In the genomic region with DNA sequence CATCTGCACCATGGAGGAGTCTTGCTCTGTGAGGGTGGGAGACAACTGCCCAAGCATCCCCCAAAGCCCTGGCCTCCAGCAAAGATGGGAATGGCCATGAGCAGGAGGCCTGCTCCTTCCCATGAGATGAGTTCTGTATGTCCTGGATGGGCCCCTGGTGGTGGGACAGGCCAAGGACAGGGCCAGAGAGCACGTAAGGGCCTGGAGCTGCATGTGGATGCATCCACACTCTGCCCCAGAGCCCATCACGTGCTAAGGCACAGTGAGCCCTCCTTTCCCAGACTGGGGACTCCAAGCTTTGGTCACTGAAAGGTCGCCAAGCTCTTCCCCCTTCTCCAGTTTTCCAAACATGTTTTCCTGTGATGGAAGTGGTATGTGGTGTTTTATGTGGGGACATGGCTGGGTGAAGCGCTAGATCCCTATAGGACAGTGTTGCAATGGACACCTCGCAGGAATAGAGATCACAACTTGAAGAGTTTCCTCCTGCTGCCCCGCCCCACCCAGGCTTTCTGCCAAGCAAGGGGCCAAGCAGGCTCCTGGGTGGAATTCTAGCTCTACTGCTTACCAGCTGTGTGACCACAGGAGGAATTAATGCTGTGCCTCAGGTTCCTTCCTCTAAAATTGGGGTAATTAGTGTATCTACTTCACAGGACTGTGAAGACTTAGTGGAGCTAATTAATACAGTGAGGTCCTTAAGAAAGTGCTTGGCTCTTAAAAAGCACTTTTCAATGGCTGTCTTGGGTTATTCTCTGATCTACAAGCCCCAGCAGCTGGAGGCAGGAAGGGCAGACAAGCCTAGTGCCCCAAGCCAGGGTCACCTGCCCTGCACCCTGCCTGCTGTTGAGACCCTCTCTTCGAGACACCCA, we compare ENCODE assay signal across 8 cellular contexts.
DNase-seq lines count a peak whose midpoint lies in the region; ATAC-seq and TF ChIP-seq lines count a peak whose summit lies in the region.

No MANE protein-coding gene starts in this region.

- H3K9ac ChIP-seq in Loucy (ENCODE audit: low read depth, low read length, poor library complexity, severe bottlenecking): no peak overlapping the region

- H3K27me3 Mint-ChIP-seq in CD8-positive, alpha-beta memory T cell: no peaks in the 10 kb centered on the region
- no peaks in the 10 kb centered on the region for H3K27me3 Mint-ChIP-seq in naive B cell

- peaks cover 59% of the 10 kb centered on the region for H4K20me1 ChIP-seq in Loucy (ENCODE audit: insufficient read depth, low read length, poor library complexity, severe bottlenecking)

- H3K4me3 ChIP-seq in CD8-positive, alpha-beta memory T cell (ENCODE audit: low read length): no peak overlapping the region
- no peak overlapping the region for H3K4me3 ChIP-seq in Loucy (ENCODE audit: low read length, poor library complexity, severe bottlenecking)

- H3F3A ChIP-seq in Loucy (ENCODE audit: low read depth): no peaks in the 10 kb centered on the region

- no peaks in the 10 kb centered on the region for H3K9me3 Mint-ChIP-seq in CD8-positive, alpha-beta memory T cell
- H3K9me3 Mint-ChIP-seq in naive B cell: no peaks in the 10 kb centered on the region

- no peaks in the 10 kb centered on the region for H3K27me3 ChIP-seq in CD8-positive, alpha-beta memory T cell (ENCODE audit: insufficient read depth, low read length, poor library complexity, severe bottlenecking)
- no peaks in the 10 kb centered on the region for H3K27me3 ChIP-seq in Loucy (ENCODE audit: insufficient read depth, low read length, poor library complexity, severe bottlenecking)

- POLR2A ChIA-PET in CD8-positive, alpha-beta memory T cell (lab: Charles Lee): no interaction called here

- no peaks in the 10 kb centered on the region for H3K9me3 ChIP-seq in CD8-positive, alpha-beta memory T cell (ENCODE audit: low read length)
- H3K9me3 ChIP-seq in Loucy (ENCODE audit: insufficient read depth, low read depth, low read length): no peaks in the 10 kb centered on the region

- peaks cover 49% of the 10 kb centered on the region for H3K4me1 ChIP-seq in CD8-positive, alpha-beta memory T cell (ENCODE audit: insufficient read depth, low read length)
- peaks cover 55% of the 10 kb centered on the region for H3K4me1 ChIP-seq in Loucy (ENCODE audit: insufficient read depth, low read length, poor library complexity, severe bottlenecking)

- H3K4me1 Mint-ChIP-seq in CD8-positive, alpha-beta memory T cell: peaks cover 49 to 63% (median 53%) of the 10 kb centered on the region in 3 donors
- H3K4me1 Mint-ChIP-seq in naive B cell: peaks cover 46 to 69% (median 59%) of the 10 kb centered on the region in 3 donors

- H3K79me2 ChIP-seq in Loucy (ENCODE audit: insufficient read depth, low read length): peaks cover 91% of the 10 kb centered on the region

- peak overlapping the region in 7 of 8 donors; percentile 24 to 87 (median 60) for H3K27ac Mint-ChIP-seq in CD8-positive, alpha-beta memory T cell
- H3K27ac Mint-ChIP-seq in naive B cell: peak overlapping the region; percentile 10 to 90 (median 71)

- H3K4me3 Mint-ChIP-seq in CD8-positive, alpha-beta memory T cell: peak overlapping the region in 2 of 7 donors; percentile 14 to 61
- H3K4me3 Mint-ChIP-seq in naive B cell: peak overlapping the region in 2 of 8 donors; percentile 10 to 47

- no peak for DNase-seq in CD8-positive, alpha-beta memory T cell
- DNase-seq in naive B cell (no peak), GM19238 (ENCODE audit: insufficient read length, low spot score) (no peak), GM20000 (ENCODE audit: low spot score) (no peak), NCI-H774 (lab: John Stamatoyannopoulos, UW) (no peak)
- no peak for DNase-seq in stimulated activated CD4-positive, alpha-beta T cell treated with anti-CD3 and anti-CD28 coated beads, Interleukin-1b, Interleukin-23, amount 100 ng/mL, for 48 hours

- H3K36me3 ChIP-seq in CD8-positive, alpha-beta memory T cell (ENCODE audit: insufficient read depth, low read length): peaks cover 6% of the 10 kb centered on the region
- peaks cover 6% of the 10 kb centered on the region; the same call in 1 of the 2 replicates for H3K36me3 ChIP-seq in Loucy (ENCODE audit: insufficient read depth, low read length)

- H2AFZ ChIP-seq in Loucy (ENCODE audit: low read length): no peak overlapping the region

- H3K36me3 Mint-ChIP-seq in CD8-positive, alpha-beta memory T cell: peaks cover 0 to 21% (median 0%) of the 10 kb centered on the region in 3 donors
- no peaks in the 10 kb centered on the region for H3K36me3 Mint-ChIP-seq in naive B cell

- peak overlapping the region; percentile 5 for H3K4me2 ChIP-seq in Loucy (ENCODE audit: low read depth, low read length, poor library complexity, severe bottlenecking)

- CTCF ChIA-PET in CD8-positive, alpha-beta memory T cell (lab: Charles Lee): interaction anchor here (1.2 to 2.6 kb wide), 4 partner anchors 11 to 48 kb away, joined by 3 to 11 read pairs (median 4); no protein-coding TSS in a partner anchor

- TF ChIP-seq CTCF in Loucy (conservative IDR thresholded peaks at IDR 0.05; ENCODE audit: low read length) (peak; percentile 29; the same call in 1 of the 2 replicates), GM20000 (IDR thresholded peaks at IDR 0.05; ENCODE audit: extremely low read depth, missing control alignments) (no peak)

- ATAC-seq in naive B cell (ENCODE audit: low read depth in 2 of 2): no peak

- no peaks in the 10 kb centered on the region for H3K9me2 ChIP-seq in Loucy (replicated peaks; ENCODE audit: low read depth, low read length)

- H3K27ac ChIP-seq in CD8-positive, alpha-beta memory T cell (ENCODE audit: low read depth, low read length): no peak overlapping the region
- peak overlapping the region; percentile 97 for H3K27ac ChIP-seq in cingulate gyrus (ENCODE audit: low read depth, low read length)
